In the genomic region with DNA sequence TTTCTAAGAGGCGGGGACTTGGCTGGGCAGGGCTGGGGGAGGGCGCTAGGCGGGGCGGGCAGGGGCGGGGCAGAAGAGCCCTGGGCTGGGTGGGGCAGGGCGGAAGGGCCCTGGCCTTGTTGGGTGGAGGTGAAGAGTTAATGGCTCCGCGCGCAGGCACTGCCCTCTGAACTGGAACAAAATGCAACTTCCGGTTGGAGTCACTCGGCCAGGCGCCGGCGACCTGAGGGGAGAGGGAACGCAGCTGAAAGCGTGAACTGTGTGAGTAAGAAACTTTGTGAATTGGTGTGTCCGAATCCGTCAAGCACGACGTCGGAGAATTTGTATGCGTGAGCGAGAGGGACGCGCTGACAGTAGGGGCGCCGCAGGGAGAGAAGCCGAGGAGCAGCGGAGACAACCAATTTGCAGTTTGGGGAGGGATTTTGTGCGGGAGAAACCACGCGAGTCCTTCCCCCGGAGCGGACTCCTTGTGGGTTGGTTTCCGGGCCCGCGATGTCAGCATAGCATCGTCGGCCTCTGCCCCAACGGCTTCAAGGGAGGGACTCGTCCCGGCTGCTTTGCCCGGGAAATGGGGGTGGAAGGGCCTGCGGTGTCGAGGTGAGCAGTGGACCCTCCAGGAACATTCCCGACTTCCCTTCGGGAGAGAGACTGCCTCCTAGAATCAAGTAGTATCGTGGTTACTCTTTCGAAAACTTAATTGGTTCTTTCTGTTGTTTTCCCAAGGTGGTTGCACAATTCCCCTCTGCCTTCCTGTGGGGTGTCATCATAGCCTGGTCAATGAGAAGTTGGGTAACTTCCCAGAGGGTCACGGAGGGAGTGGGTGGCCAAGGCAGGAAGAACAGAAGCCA, we compare ENCODE assay signal across 8 cellular contexts. TPM values are rescaled to one million over a fixed set of nuclear protein-coding genes. Genes with fewer than 3 reads are reported as not detected.
DNase-seq lines count a peak whose midpoint lies in the region; ATAC-seq and TF ChIP-seq lines count a peak whose summit lies in the region.

A gene with protein sequence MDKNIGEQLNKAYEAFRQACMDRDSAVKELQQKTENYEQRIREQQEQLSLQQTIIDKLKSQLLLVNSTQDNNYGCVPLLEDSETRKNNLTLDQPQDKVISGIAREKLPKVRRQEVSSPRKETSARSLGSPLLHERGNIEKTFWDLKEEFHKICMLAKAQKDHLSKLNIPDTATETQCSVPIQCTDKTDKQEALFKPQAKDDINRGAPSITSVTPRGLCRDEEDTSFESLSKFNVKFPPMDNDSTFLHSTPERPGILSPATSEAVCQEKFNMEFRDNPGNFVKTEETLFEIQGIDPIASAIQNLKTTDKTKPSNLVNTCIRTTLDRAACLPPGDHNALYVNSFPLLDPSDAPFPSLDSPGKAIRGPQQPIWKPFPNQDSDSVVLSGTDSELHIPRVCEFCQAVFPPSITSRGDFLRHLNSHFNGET (plus strand): TSS at position 203 of the 848 bp plus-strand sequence. CDS start 19,235 bp downstream, outside the sequence.

- peak within 1 kb of the TSS; percentile 96 for H2AFZ ChIP-seq in parathyroid adenoma

- H3K4me1 ChIP-seq in parathyroid adenoma (no peaks in the 10 kb centered on the region), tibial nerve (peaks cover 0 to 50% (median 30%) of the 10 kb centered on the region in 4 donors)

- peaks cover 5% of the 10 kb centered on the region for H3K79me2 ChIP-seq in parathyroid adenoma

- H3K27me3 ChIP-seq in parathyroid adenoma (ENCODE audit: control insufficient read depth, insufficient read depth, low read length) (no peaks in the 10 kb centered on the region), tibial nerve (no peaks in the 10 kb centered on the region)

- no peaks in the 10 kb centered on the region for H3K36me3 ChIP-seq in parathyroid adenoma (ENCODE audit: control insufficient read depth, insufficient read depth, low read length)
- peaks cover 0 to 13% (median 0%) of the 10 kb centered on the region in 3 donors for H3K36me3 ChIP-seq in tibial nerve

- H3K9ac ChIP-seq in parathyroid adenoma, result peak within 1 kb of the TSS; percentile 61

- TF ChIP-seq EP300 in tibial nerve (IDR thresholded peaks at IDR 0.05), result peak in 1 of 2 donors; percentile 99

- 1% methylated on average over 40 to 50 of the region's 50 CpGs for WGBS in tibial nerve, 2 donors

- H3K4me3 ChIP-seq in parathyroid adenoma (ENCODE audit: low read depth, low read length) (peak within 1 kb of the TSS; percentile 99), tibial nerve (peak within 1 kb of the TSS; percentile 61 to 90 (median 72))

- ATAC-seq in HG02642 (IDR thresholded peaks at IDR 0.05; ENCODE audit: poor library complexity, unreplicated experiment) (peak; percentile 94), Right ventricle myocardium superior (ENCODE audit: poor library complexity) (peak; percentile 98)

- DNase-seq in NCI-H1105 treated with DMSO at 0.1 percent for 48 hours (lab: John Stamatoyannopoulos, UW) (peak; percentile 92), SW 1271 (lab: John Stamatoyannopoulos, UW) (peak; percentile 72 to 92), Right ventricle myocardium superior (peak; percentile 94), tibial nerve (ENCODE audit: low spot score in 2 of 2) (peak; percentile 85 to 91)
- DNase-seq in activated naive CD8-positive, alpha-beta T cell treated with anti-CD3 and anti-CD28 coated beads, Interleukin-2, amount 50 U/mL, for 16 hours (ENCODE audit: low read depth, low spot score), result peak; percentile 76

- H3K27ac ChIP-seq in parathyroid adenoma (peak within 1 kb of the TSS; percentile 88), tibial nerve (peak within 1 kb of the TSS; percentile 89 to 97 (median 94))

- TF ChIP-seq POLR2A in GM10847 (IDR thresholded peaks at IDR 0.05; ENCODE audit: extremely low read depth, insufficient read length) (peak; percentile 93), tibial nerve (IDR thresholded peaks at IDR 0.05) (peak; percentile 94 to 96)

- TF ChIP-seq CTCF in parathyroid adenoma (IDR thresholded peaks at IDR 0.05) (peak; percentile 7), tibial nerve (IDR thresholded peaks at IDR 0.05) (peak in 1 of 5 experiments; percentile 22)

- H3K9me3 ChIP-seq in parathyroid adenoma (ENCODE audit: control insufficient read depth, low read length) (no peaks in the 10 kb centered on the region), tibial nerve (no peaks in the 10 kb centered on the region)

- intact Hi-C loops in Right ventricle myocardium superior (cut with DNase I), result no loop called here

- H3K4me2 ChIP-seq in parathyroid adenoma (ENCODE audit: low read length), result peak within 1 kb of the TSS; percentile 71

RNA-seq across cellular contexts. Expression of the gene that starts here (rescaled TPM):
- total RNA-seq in Right ventricle myocardium superior (25.7 TPM), tibial nerve (10 to 100 TPM; 54.4 to 83.5 (median 75.1) TPM)

Comparison
In these comparisons a context has a peak if more than half of its experiments do, and no peak if none do; other contexts are left out.
1. Peak in every context shown above with its lines: DNase-seq, ATAC-seq, H3K4me3 ChIP-seq and H3K27ac ChIP-seq.